ENCODE assay signal across 26 cellular contexts in genomic region chr2:160533482-160533881, GRCh38. TPM values are rescaled to one million over a fixed set of nuclear protein-coding genes. Genes with fewer than 3 reads are reported as not detected.
A peak's percentile ranks its signal among the peaks of the same experiment; 100 is the strongest.
DNase-seq lines count a peak whose midpoint lies in the region; ATAC-seq and TF ChIP-seq lines count a peak whose summit lies in the region.
"Had no signal": no experiment of that assay in that cellular context is flagged by ENCODE, and none has a peak within 500 bp of the region (broad histone marks: within the 10 kb centered on the region; RNA-seq: fewer than 3 reads in every experiment).

No MANE protein-coding gene starts in this region.

- no peak overlapping the region for H2BK15ac ChIP-seq in neuronal stem cell (ENCODE audit: low read length)

- H3K9ac ChIP-seq in neuronal stem cell (ENCODE audit: low read depth, low read length, poor library complexity) = no peak overlapping the region

- intact Hi-C loops in heart right ventricle (cut with DNase I) (no loop called here), testis (cut with DNase I; ENCODE audit: low total_unique reads) (no loop called here)

- H3K4ac ChIP-seq in neuronal stem cell (ENCODE audit: low read length) = no peak overlapping the region

- H3K18ac ChIP-seq in neuronal stem cell (ENCODE audit: low read length) = no peak overlapping the region

- peak overlapping the region; percentile 57 for H2AFZ ChIP-seq in neuronal stem cell (ENCODE audit: low read length)

- peak in 7 of 8 donors; percentile 64 to 81 (median 69) for ATAC-seq in heart right ventricle
- no peak for ATAC-seq in HG03095 (IDR thresholded peaks at IDR 0.05; ENCODE audit: unreplicated experiment)
- ATAC-seq: activated CD8-positive, alpha-beta T cell treated with anti-CD3 and anti-CD28 coated beads for 36 hours; K562; naive thymus-derived CD8-positive, alpha-beta T cell; stimulated activated memory B cell treated with anti-CD40 and anti-IgM and Interleukin-4, amounts not matched to agents 10 μg/mL and 1 μg/mL and 100 μg/mL, for 72 hours had no signal

- TF ChIP-seq POLR2A in testis (IDR thresholded peaks at IDR 0.05) = no peak

- H3K14ac ChIP-seq in neuronal stem cell (ENCODE audit: low read length) = no peak overlapping the region

- no peak overlapping the region for H2BK5ac ChIP-seq in neuronal stem cell (ENCODE audit: low read length)

- no peak for TF ChIP-seq CTCF in heart right ventricle (IDR thresholded peaks at IDR 0.05)
- TF ChIP-seq CTCF in testis (IDR thresholded peaks at IDR 0.05) = no peak

- peak overlapping the region in 9 of 10 donors; percentile 15 to 63 (median 48) for H3K27ac ChIP-seq in heart right ventricle
- H3K27ac ChIP-seq in neuronal stem cell (replicated peaks; ENCODE audit: low read length) = no peak overlapping the region
- H3K27ac ChIP-seq in testis = no peak overlapping the region
- H3K27ac ChIP-seq: ascending aorta, C4-2B, SJSA1, thoracic aorta had no signal

- no peak overlapping the region for H4K91ac ChIP-seq in neuronal stem cell (ENCODE audit: low read depth, low read length, poor library complexity)

- no peaks in the 10 kb centered on the region for H3K27me3 ChIP-seq in heart right ventricle
- no peaks in the 10 kb centered on the region for H3K27me3 ChIP-seq in neuronal stem cell (ENCODE audit: control insufficient read depth in 3 of 3, insufficient read depth in 3 of 3, low read depth in 1 of 3, low read length in 3 of 3)
- H3K27me3 ChIP-seq in testis = no peaks in the 10 kb centered on the region
- H3K27me3 ChIP-seq: ascending aorta, MG63, ovary, SJSA1 had no signal

- H3K9me3 ChIP-seq in heart right ventricle = no peaks in the 10 kb centered on the region
- no peaks in the 10 kb centered on the region for H3K9me3 ChIP-seq in neuronal stem cell (replicated peaks in 1 of 2; ENCODE audit: control insufficient read depth in 2 of 2, insufficient read depth in 1 of 2, low read depth in 1 of 2, low read length in 2 of 2)
- no peaks in the 10 kb centered on the region for H3K9me3 ChIP-seq in testis
- H3K9me3 ChIP-seq: ascending aorta, MG63, ovary, SJSA1, thoracic aorta had no signal

- H3K4me3 ChIP-seq in heart right ventricle (no peak overlapping the region), neuronal stem cell (ENCODE audit: low read length in 2 of 2) (no peak overlapping the region), testis (no peak overlapping the region)
- H3K4me3 ChIP-seq: ascending aorta, K562, MG63, ovary, SJSA1, thoracic aorta had no signal

- H3K4me1 ChIP-seq in heart right ventricle = peaks cover 2 to 30% (median 15%) of the 10 kb centered on the region in 9 donors
- peaks cover 0 to 4% of the 10 kb centered on the region in 2 donors for H3K4me1 ChIP-seq in neuronal stem cell (ENCODE audit: control insufficient read depth in 2 of 2, insufficient read depth in 1 of 2, low read depth in 1 of 2, low read length in 2 of 2)
- no peaks in the 10 kb centered on the region for H3K4me1 ChIP-seq in testis
- H3K4me1 ChIP-seq: SJSA1 had no signal

- no peak overlapping the region for H4K8ac ChIP-seq in neuronal stem cell (ENCODE audit: low read depth, low read length)

- H2AK5ac ChIP-seq in neuronal stem cell (ENCODE audit: low read depth, low read length) = no peak overlapping the region

- H3K79me1 ChIP-seq in neuronal stem cell (ENCODE audit: low read depth, low read length) = no peaks in the 10 kb centered on the region

- no peak overlapping the region for H3K23ac ChIP-seq in neuronal stem cell (ENCODE audit: low read depth, low read length, poor library complexity)

- WGBS in heart right ventricle, 2 donors = 33 to 40% methylated on average over 2 of the region's 2 CpGs
- no CpG with 5 or more reads among the region's 2 CpGs for WGBS in neuronal stem cell (ENCODE audit: extremely low coverage in 2 of 2, insufficient read length in 2 of 2, insufficient replicate concordance in 1 of 2), 2 donors
- 62% methylated on average over 2 of the region's 2 CpGs for WGBS in testis, 2 donors

- no peak overlapping the region for H2BK120ac ChIP-seq in neuronal stem cell (ENCODE audit: low read depth, low read length)

- H3K4me2 ChIP-seq in neuronal stem cell (ENCODE audit: insufficient read depth, low read length, poor library complexity, severe bottlenecking) = no peak overlapping the region

- no peak overlapping the region for H2BK12ac ChIP-seq in neuronal stem cell (ENCODE audit: low read length)

- DNase-seq in AG08395 (ENCODE audit: low spot score) (peak; percentile 20), M059J (ENCODE audit: low read depth) (peak; percentile 5), heart right ventricle (no peak), neuronal stem cell (ENCODE audit: low spot score) (no peak), testis (no peak), GF-D8 (lab: John Stamatoyannopoulos, UW) (no peak), NCI-H526 treated with DMSO at 0.1 percent for 48 hours (lab: John Stamatoyannopoulos, UW) (no peak)
- DNase-seq: ACHN; activated CD4-positive, alpha-beta T cell treated with anti-CD3 and anti-CD28 coated beads for 1 hour; activated CD8-positive, alpha-beta T cell treated with anti-CD3 and anti-CD28 coated beads for 36 hours; Calu3; central memory CD4-positive, alpha-beta T cell; dermis blood vessel endothelial cell; DND-41; MG63; naive thymus-derived CD8-positive, alpha-beta T cell; NCI-H2081 treated with DMSO at 0.1 percent for 48 hours; NCI-H446 treated with DMSO at 0.1 percent for 48 hours had no signal

- H3K36me3 ChIP-seq in heart right ventricle (no peaks in the 10 kb centered on the region), neuronal stem cell (replicated peaks in 1 of 2; ENCODE audit: control insufficient read depth in 2 of 2, insufficient read depth in 2 of 2, low read length in 2 of 2) (no peaks in the 10 kb centered on the region), testis (ENCODE audit: low read depth, missing control alignments) (no peaks in the 10 kb centered on the region)
- H3K36me3 ChIP-seq: ascending aorta, MG63, ovary, SJSA1, thoracic aorta had no signal

RNA-seq across cellular contexts. Expression of gene RBMS1, which starts 39.9 kb away (rescaled TPM):
- total RNA-seq in M059J (2014; rRNA removed; shearing (Covaris generic)) = 44.3 and 52.9 TPM in 2 replicates
- total RNA-seq in heart right ventricle = 10 to 100 TPM; 54.1 to 77.7 (median 60.2) TPM
- 10 to 100 TPM; 22.6 to 49.0 TPM for polyA plus RNA-seq in heart right ventricle
- 95.0 TPM for polyA plus RNA-seq in neuronal stem cell (2013, experiment 1 of 2)
- 105 TPM for polyA plus RNA-seq in neuronal stem cell (2013, experiment 2 of 2)
- 10 to 100 TPM; 26.8 to 30.0 TPM for total RNA-seq in testis
- 34.7 TPM for polyA plus RNA-seq in testis (ENCODE audit: insufficient read depth, low read depth, low replicate concordance)

Comparison
In these comparisons a context has a peak if more than half of its experiments do, and no peak if none do; other contexts are left out.
1. DNase-seq: peak in AG08395 (single experiment) and M059J (single experiment); none in heart right ventricle (0 of 2), neuronal stem cell (single experiment), testis (single experiment), GF-D8 (single experiment) and NCI-H526 treated with DMSO at 0.1 percent for 48 hours (single experiment).
2. H3K27ac ChIP-seq: peak in heart right ventricle (9 of 10); none in neuronal stem cell (single experiment) and testis (0 of 2).